In the genomic region with DNA sequence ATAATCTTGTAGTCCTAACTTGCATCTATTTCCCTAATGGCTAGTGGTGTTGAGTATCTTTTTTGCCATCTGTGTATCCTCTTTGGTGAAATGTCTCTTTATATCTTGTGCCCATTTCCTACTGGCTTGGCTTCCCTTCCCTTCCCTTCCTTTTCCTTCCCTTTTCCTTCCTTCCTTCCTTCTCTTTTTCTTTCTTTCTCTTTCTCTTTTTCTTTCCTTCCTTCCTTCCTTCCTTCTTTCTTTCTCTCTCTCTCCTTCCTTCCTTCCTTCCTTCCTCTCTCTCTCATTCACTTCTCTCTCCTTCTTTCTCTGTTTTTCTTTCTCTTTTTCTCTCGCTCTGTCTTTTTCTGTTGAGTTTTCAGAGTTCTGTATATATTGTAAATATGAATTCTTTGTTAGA, we compare ENCODE assay signal across 1 cellular context.
TF ChIP-seq lines count a peak whose summit lies in the region.

No MANE protein-coding gene starts in this region.

TF ChIP-seq in K562, 482 proteins besides CTCF, POLR2A, EP300 and RAD21 (continued from another document):
- TF ChIP-seq, protein P1, sequence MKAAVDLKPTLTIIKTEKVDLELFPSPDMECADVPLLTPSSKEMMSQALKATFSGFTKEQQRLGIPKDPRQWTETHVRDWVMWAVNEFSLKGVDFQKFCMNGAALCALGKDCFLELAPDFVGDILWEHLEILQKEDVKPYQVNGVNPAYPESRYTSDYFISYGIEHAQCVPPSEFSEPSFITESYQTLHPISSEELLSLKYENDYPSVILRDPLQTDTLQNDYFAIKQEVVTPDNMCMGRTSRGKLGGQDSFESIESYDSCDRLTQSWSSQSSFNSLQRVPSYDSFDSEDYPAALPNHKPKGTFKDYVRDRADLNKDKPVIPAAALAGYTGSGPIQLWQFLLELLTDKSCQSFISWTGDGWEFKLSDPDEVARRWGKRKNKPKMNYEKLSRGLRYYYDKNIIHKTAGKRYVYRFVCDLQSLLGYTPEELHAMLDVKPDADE (conservative IDR thresholded peaks at IDR 0.05; ENCODE audit: control insufficient read depth, low read depth, low read length), result no peak
- TF ChIP-seq GATA2 (CRISPR knock-in tag; IDR thresholded peaks at IDR 0.05), result no peak
